Comparison of ENCODE assay signal across 8 cellular contexts in the genomic region with DNA sequence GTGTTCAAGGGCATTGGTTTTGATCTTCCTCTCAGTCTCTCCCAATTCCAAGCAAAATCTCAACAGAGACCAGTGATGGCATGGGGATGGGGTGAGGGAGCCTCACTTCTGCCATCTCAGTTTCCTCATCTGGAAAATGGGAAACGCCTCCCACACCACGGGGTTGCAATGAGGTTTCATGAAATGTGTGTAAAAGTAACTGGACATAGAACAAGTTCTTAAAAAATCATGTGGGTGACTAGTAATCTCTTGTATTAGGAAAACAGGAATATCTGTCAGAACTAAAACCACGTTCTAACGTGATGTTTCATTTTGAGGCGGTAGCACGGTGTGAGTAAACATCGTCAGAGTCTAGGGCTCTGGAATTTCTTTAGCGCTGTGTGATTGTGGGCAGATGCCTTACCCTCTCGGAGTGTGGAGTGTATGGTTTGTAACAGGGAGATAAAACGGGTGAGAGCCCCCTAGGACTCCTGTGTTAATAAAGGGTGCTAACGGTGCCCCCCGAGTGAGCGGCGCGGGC. TPM values are rescaled to one million over a fixed set of nuclear protein-coding genes. Genes with fewer than 3 reads are reported as not detected.
DNase-seq lines count a peak whose midpoint lies in the region; ATAC-seq and TF ChIP-seq lines count a peak whose summit lies in the region.

No MANE protein-coding gene starts in this region.

- intact Hi-C loops in dendritic cell treated with granulocyte-macrophage colony-stimulating factor and Interleukin-4, amounts not matched to agents 40 ng/mL and 50 ng/mL, for 4 days (cut with micrococcal nuclease) = no loop called here

- no peaks in the 10 kb centered on the region for H3K27me3 ChIP-seq in DND-41 (ENCODE audit: insufficient read depth, low read length, poor library complexity)

- H3K4me3 Mint-ChIP-seq in dendritic cell treated with granulocyte-macrophage colony-stimulating factor and Interleukin-4, amounts not matched to agents 40 ng/mL and 50 ng/mL, for 4 days = peak overlapping the region; percentile 71
- H3K4me3 Mint-ChIP-seq in nephron = peak overlapping the region; percentile 85 to 95 (median 87)

- no peaks in the 10 kb centered on the region for H3K36me3 ChIP-seq in DND-41 (ENCODE audit: insufficient read depth, low read length)

- no peaks in the 10 kb centered on the region for H3K9me3 Mint-ChIP-seq in dendritic cell treated with granulocyte-macrophage colony-stimulating factor and Interleukin-4, amounts not matched to agents 40 ng/mL and 50 ng/mL, for 4 days
- H3K9me3 Mint-ChIP-seq in nephron = no peaks in the 10 kb centered on the region

- no peak overlapping the region for H3K27ac Mint-ChIP-seq in dendritic cell treated with granulocyte-macrophage colony-stimulating factor and Interleukin-4, amounts not matched to agents 40 ng/mL and 50 ng/mL, for 4 days
- peak overlapping the region in 1 of 3 experiments; percentile 19 for H3K27ac Mint-ChIP-seq in nephron

- peak overlapping the region; percentile 87 for H3K4me2 ChIP-seq in DND-41 (ENCODE audit: insufficient read depth, low read length)

- no peaks in the 10 kb centered on the region for H4K20me1 ChIP-seq in DND-41 (ENCODE audit: insufficient read depth, low read length)

- H3K79me2 ChIP-seq in DND-41 (ENCODE audit: insufficient read depth, low read length) = 0 out of 2 replicates have a peak, but pooled peaks cover 2% of the 10 kb centered on the region

- H3K4me1 Mint-ChIP-seq in dendritic cell treated with granulocyte-macrophage colony-stimulating factor and Interleukin-4, amounts not matched to agents 40 ng/mL and 50 ng/mL, for 4 days (ENCODE audit: low read depth) = peaks cover 28% of the 10 kb centered on the region
- H3K4me1 Mint-ChIP-seq in nephron = peaks cover 10% of the 10 kb centered on the region

- H3K4me1 ChIP-seq in DND-41 (ENCODE audit: insufficient read depth, low read length) = peaks cover 23% of the 10 kb centered on the region

- H3K9me3 ChIP-seq in DND-41 (ENCODE audit: insufficient read depth, low read length, severe bottlenecking) = no peaks in the 10 kb centered on the region

- H3K9ac ChIP-seq in DND-41 (ENCODE audit: low read depth, low read length) = peak overlapping the region; percentile 85

- TF ChIP-seq CTCF in DND-41 (IDR thresholded peaks at IDR 0.05; ENCODE audit: borderline replicate concordance, extremely low read depth, low read length, poor library complexity, severe bottlenecking) (no peak), nephron (IDR thresholded peaks at IDR 0.05; ENCODE audit: unreplicated experiment in 3 of 3) (no peak)

- H3K4me3 ChIP-seq in DND-41 (ENCODE audit: low read depth in 1 of 2, low read length in 2 of 2) = peak overlapping the region; percentile 36 to 75; a peak in 3 of 4 replicates

- ATAC-seq in DND-41 (ENCODE audit: insufficient read depth, low read depth) = no peak; the same call in 2 of the 3 replicates
- peak; percentile 30 for ATAC-seq in GM21576 (IDR thresholded peaks at IDR 0.05; ENCODE audit: unreplicated experiment)

- peaks cover 24% of the 10 kb centered on the region for H3K27me3 Mint-ChIP-seq in dendritic cell treated with granulocyte-macrophage colony-stimulating factor and Interleukin-4, amounts not matched to agents 40 ng/mL and 50 ng/mL, for 4 days
- peaks cover 43% of the 10 kb centered on the region for H3K27me3 Mint-ChIP-seq in nephron (ENCODE audit: low read depth)

- peak overlapping the region; percentile 71 for H3K27ac ChIP-seq in DND-41 (ENCODE audit: low read length)

- no peaks in the 10 kb centered on the region for H3K36me3 Mint-ChIP-seq in dendritic cell treated with granulocyte-macrophage colony-stimulating factor and Interleukin-4, amounts not matched to agents 40 ng/mL and 50 ng/mL, for 4 days (ENCODE audit: low read depth)
- H3K36me3 Mint-ChIP-seq in nephron (ENCODE audit: low read depth) = no peaks in the 10 kb centered on the region

- DNase-seq in DND-41 (no peak), M059J (ENCODE audit: low read depth) (peak; percentile 56), AG08395 (ENCODE audit: low spot score) (no peak), NCI-H2081 (lab: John Stamatoyannopoulos, UW) (no peak), T1000 (lab: John Stamatoyannopoulos, UW) (no peak)

- peak overlapping the region; percentile 98 for H2AFZ ChIP-seq in DND-41 (ENCODE audit: low read depth, low read length)

RNA-seq across cellular contexts. Expression of a gene that starts 55.5 kb away (rescaled TPM):
- total RNA-seq in M059J (2014; rRNA removed; shearing (Covaris generic)) = 5.3 and 7.9 TPM in 2 replicates
